In the genomic region with DNA sequence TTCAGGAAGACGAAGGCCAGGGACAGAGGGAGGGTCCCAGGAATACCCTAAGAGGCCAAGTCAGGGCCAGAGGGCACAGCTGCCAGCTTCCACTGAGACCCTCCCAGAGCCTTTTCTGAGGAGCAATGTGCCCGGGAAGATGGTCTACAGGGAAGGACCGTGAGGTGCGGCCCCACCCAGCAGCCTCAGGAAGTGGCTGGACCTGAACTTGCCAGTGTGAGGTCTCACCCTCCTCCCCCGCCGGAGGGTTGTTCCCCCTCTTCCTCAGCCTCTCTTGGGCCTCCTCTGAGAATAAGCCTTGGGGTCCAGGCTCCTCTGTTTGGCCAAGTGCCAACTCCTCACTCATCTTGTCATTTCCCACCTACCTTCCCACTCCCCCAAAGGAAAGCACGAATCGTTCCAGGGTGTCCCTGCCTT, we compare ENCODE assay signal across 16 cellular contexts. TPM values are rescaled to one million over a fixed set of nuclear protein-coding genes. Genes with fewer than 3 reads are reported as not detected.
DNase-seq lines count a peak whose midpoint lies in the region; ATAC-seq, FAIRE-seq and TF ChIP-seq lines count a peak whose summit lies in the region.
"Had no signal": no experiment of that assay in that cellular context is flagged by ENCODE, and none has a peak within 500 bp of the region (broad histone marks: within the 10 kb centered on the region; RNA-seq: fewer than 3 reads in every experiment).

No MANE protein-coding gene starts in this region.

- in situ Hi-C loops in mammary epithelial cell (cut with MboI; ENCODE audit: low sequenced_read_pairs in 2 of 2), result loop anchor here (10.0 to 25.0 kb wide), 2 partner anchors 245 to 457 kb away; no protein-coding TSS in a partner anchor

- no peaks in the 10 kb centered on the region for H4K20me1 ChIP-seq in mammary epithelial cell (ENCODE audit: insufficient read depth, low read length)

- no peak for FAIRE-seq in pancreas (lab: Jason Lieb, UNC)
- FAIRE-seq: A204.1 had no signal

- H3K4me2 ChIP-seq in mammary epithelial cell (ENCODE audit: insufficient read depth, low read depth, low read length), result no peak overlapping the region

- DNase-seq in cardiac septum (ENCODE audit: low spot score), result peak; percentile 61
- DNase-seq in left cardiac atrium, result no peak
- DNase-seq in right cardiac atrium, result peak in 1 of 3 donors; percentile 73
- no peak for DNase-seq in pancreas
- no peak for DNase-seq in upper lobe of left lung
- no peak for DNase-seq in globus pallidus (ENCODE audit: low spot score)
- DNase-seq in mammary epithelial cell, result no peak
- DNase-seq: activated CD4-positive, CD25-positive, alpha-beta regulatory T cell treated with anti-CD3 and anti-CD28 coated beads, Interleukin-2, amount 50 U/mL, for 72 hours; activated naive CD4-positive, alpha-beta T cell; CD4-positive, alpha-beta T cell; DND-41; KG1; NCI-H446 had no signal

- no peak overlapping the region for H2AFZ ChIP-seq in mammary epithelial cell (ENCODE audit: low read depth, low read length)

- H3K27ac ChIP-seq in right cardiac atrium (ENCODE audit: low read length), result peak overlapping the region; percentile 68
- peak overlapping the region in 3 of 4 donors; percentile 22 to 50 (median 39) for H3K27ac ChIP-seq in pancreas
- H3K27ac ChIP-seq in upper lobe of left lung, result peak overlapping the region; percentile 27 to 83 (median 68)
- H3K27ac ChIP-seq in mammary epithelial cell (ENCODE audit: insufficient read depth, low read depth, low read length), result no peak overlapping the region

- no peaks in the 10 kb centered on the region for H3K4me1 ChIP-seq in right cardiac atrium (ENCODE audit: control insufficient read depth, insufficient read depth, low read length)
- peaks cover 2 to 5% (median 3%) of the 10 kb centered on the region in 3 donors for H3K4me1 ChIP-seq in pancreas
- H3K4me1 ChIP-seq in upper lobe of left lung, result peaks cover 25 to 53% (median 42%) of the 10 kb centered on the region in 4 donors
- peaks cover 29% of the 10 kb centered on the region for H3K4me1 ChIP-seq in mammary epithelial cell (ENCODE audit: insufficient read depth, low read length)

- no TSS peak for BruUV-seq in mammary epithelial cell (replicated peaks; lab: Mats Ljungman, UMichigan)

- no peak overlapping the region for H3K9ac ChIP-seq in mammary epithelial cell (ENCODE audit: insufficient read depth, low read length)

- CTCF ChIA-PET in mammary epithelial cell (lab: Charles Lee; ENCODE audit: low non-redundant PET), result no interaction called here

- peaks cover 10% of the 10 kb centered on the region for H3K79me2 ChIP-seq in mammary epithelial cell (ENCODE audit: insufficient read depth, low read length)

- TF ChIP-seq POLR2A in upper lobe of left lung (IDR thresholded peaks at IDR 0.05), result no peak

- intact Hi-C loops in cardiac septum (cut with DNase I) (loop anchor here (5.0 kb wide), 1 partner anchor 40 kb away; no protein-coding TSS in a partner anchor), left cardiac atrium (cut with DNase I) (loop anchor here in 1 of 2 donors (5.0 kb wide), 1 partner anchor 150 kb away; the partner anchor contains the start of gene SHB), right cardiac atrium (cut with DNase I) (loop anchor here in 3 of 4 donors (5.0 to 10.0 kb wide), 3 partner anchors 150 to 447 kb away; partner anchors contain the start of gene SHB (in 2 of the 3)), pancreas (cut with DNase I) (loop anchor here in 2 of 3 donors (5.0 to 10.0 kb wide), 4 partner anchors 57 to 447 kb away; partner anchors contain the start of gene SHB (in 2 of the 2)), mammary epithelial cell (cut with micrococcal nuclease) (no loop called here)

- WGBS in right cardiac atrium, result 49% methylated on average over 8 of the region's 8 CpGs
- 73 to 77% methylated on average over 8 of the region's 8 CpGs for WGBS in pancreas, 2 donors
- 37 to 56% methylated on average over 8 of the region's 8 CpGs for WGBS in upper lobe of left lung, 2 donors
- WGBS in mammary epithelial cell (ENCODE audit: low coverage, missing lambda C conversion rate), result 79% methylated on average over 8 of the region's 8 CpGs

- no peak for TF ChIP-seq EP300 in upper lobe of left lung (IDR thresholded peaks at IDR 0.05)

- H3K9me3 ChIP-seq in right cardiac atrium (ENCODE audit: control insufficient read depth, low read length) (no peaks in the 10 kb centered on the region), pancreas (no peaks in the 10 kb centered on the region), upper lobe of left lung (no peaks in the 10 kb centered on the region), mammary epithelial cell (replicated peaks; ENCODE audit: insufficient read depth, low read length) (no peaks in the 10 kb centered on the region)
- H3K9me3 ChIP-seq: ascending aorta had no signal

- no peak for TF ChIP-seq CTCF in pancreas (IDR thresholded peaks at IDR 0.05)
- no peak for TF ChIP-seq CTCF in upper lobe of left lung (IDR thresholded peaks at IDR 0.05)
- TF ChIP-seq CTCF in mammary epithelial cell (conservative IDR thresholded peaks at IDR 0.05 in 1 of 2, IDR thresholded peaks at IDR 0.05 in 1 of 2; ENCODE audit: extremely low read depth in 1 of 2, insufficient read depth in 1 of 2, low read depth in 1 of 2, low read length in 2 of 2), result no peak

- H3K4me3 ChIP-seq in right cardiac atrium (ENCODE audit: low read length) (no peak overlapping the region), pancreas (no peak overlapping the region), upper lobe of left lung (no peak overlapping the region), mammary epithelial cell (replicated peaks in 1 of 3; ENCODE audit: insufficient read depth in 1 of 3, low read depth in 2 of 3, low read length in 3 of 3) (no peak overlapping the region)
- H3K4me3 ChIP-seq: ascending aorta had no signal

- H3K27me3 ChIP-seq in right cardiac atrium (ENCODE audit: control insufficient read depth, insufficient read depth) (no peaks in the 10 kb centered on the region), pancreas (no peaks in the 10 kb centered on the region), upper lobe of left lung (no peaks in the 10 kb centered on the region), mammary epithelial cell (ENCODE audit: insufficient read depth, low read length) (no peaks in the 10 kb centered on the region)
- H3K27me3 ChIP-seq: ascending aorta had no signal

- dilution Hi-C loops in mammary epithelial cell (cut with HindIII; ENCODE audit: low sequenced_read_pairs), result no loop called here

- ATAC-seq in left cardiac atrium (no peak), right cardiac atrium (peak; percentile 9 to 52), pancreas (no peak), upper lobe of left lung (ENCODE audit: low FRiP score in 2 of 2) (no peak), GM21529 (IDR thresholded peaks at IDR 0.05; ENCODE audit: unreplicated experiment) (no peak)

- peaks cover 0 to 23% (median 5%) of the 10 kb centered on the region in 3 donors for H3K36me3 ChIP-seq in pancreas
- H3K36me3 ChIP-seq in upper lobe of left lung, result peaks cover 0 to 8% (median 2%) of the 10 kb centered on the region in 4 donors
- H3K36me3 ChIP-seq in mammary epithelial cell (ENCODE audit: insufficient read depth, low read length), result peaks cover 6% of the 10 kb centered on the region

RNA-seq across cellular contexts. Expression of gene SLC25A51, which starts 13.4 kb away (rescaled TPM):
- total RNA-seq in cardiac septum, result 29.0 TPM
- total RNA-seq in left cardiac atrium, result 10 to 100 TPM; 30.2 to 30.3 TPM
- total RNA-seq in right cardiac atrium, result 10 to 100 TPM; 21.1 to 29.4 (median 25.9) TPM
- polyA plus RNA-seq in right cardiac atrium, result 13.1 TPM
- 10 to 100 TPM; 11.6 to 19.0 (median 15.0) TPM for total RNA-seq in pancreas
- 1 to 10 TPM; 3.1 to 5.1 TPM for polyA plus RNA-seq in pancreas
- 10 to 100 TPM; 19.4 to 51.4 (median 31.9) TPM for total RNA-seq in upper lobe of left lung
- total RNA-seq in mammary epithelial cell, result 10 to 100 TPM; 30.0 to 78.0 TPM
- polyA plus RNA-seq in mammary epithelial cell, result 25.0 TPM
- polyA minus RNA-seq in mammary epithelial cell, result 25.6 TPM

Comparison
In these comparisons a context has a peak if more than half of its experiments do, and no peak if none do; other contexts are left out.
1. ATAC-seq: peak in right cardiac atrium (2 of 2); none in left cardiac atrium (0 of 2), pancreas (0 of 4), upper lobe of left lung (0 of 2) and GM21529 (single experiment).